In the genomic region with DNA sequence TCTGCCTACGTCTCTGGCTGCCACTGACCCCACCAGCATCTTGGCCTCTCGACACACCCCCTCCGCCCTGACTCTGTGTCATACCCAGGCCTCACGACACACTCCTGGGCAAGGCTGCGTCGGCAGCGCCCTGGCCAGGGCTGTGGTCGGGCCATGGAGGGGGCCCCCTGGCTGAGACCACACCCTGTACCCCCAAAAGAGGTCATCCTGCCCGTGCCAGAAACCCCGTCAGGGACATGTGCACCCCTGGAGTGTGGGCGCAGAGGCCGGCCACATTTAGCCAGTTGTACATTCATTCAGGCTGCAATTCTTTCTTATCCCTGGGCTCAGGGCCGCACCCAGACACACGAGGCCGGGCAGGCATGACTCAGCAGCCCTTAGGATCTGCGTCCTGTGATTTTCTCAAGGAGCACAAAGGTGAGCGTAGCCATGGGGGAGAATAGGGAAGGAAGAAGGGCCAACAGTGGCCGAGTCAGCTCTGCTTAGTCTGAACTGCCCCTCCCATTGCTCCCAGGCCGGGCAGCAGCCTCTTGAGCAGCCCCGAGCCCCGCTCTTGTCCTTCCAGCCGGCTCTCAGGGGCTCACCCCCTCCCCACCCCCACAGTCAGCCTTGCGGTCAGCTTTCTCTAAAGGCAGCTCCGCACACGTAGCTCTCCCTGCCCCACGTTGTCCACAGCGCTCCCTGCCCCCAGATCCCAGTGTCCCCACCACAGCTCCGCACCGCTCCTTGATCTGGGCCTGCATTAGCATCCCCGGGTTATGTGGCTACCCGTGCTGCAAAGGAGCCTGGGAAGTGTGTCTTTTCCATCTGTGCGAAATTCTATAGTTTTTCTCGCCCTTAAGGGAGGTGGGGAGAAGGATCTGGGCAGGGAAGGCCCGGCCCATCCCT, we compare ENCODE assay signal across 2 cellular contexts.
TF ChIP-seq lines count a peak whose summit lies in the region.

No MANE protein-coding gene starts in this region.

TF ChIP-seq in GM23338, 12 proteins besides CTCF, POLR2A, EP300 and RAD21 (continued from another document and continues in another):
- TF ChIP-seq, protein P1, sequence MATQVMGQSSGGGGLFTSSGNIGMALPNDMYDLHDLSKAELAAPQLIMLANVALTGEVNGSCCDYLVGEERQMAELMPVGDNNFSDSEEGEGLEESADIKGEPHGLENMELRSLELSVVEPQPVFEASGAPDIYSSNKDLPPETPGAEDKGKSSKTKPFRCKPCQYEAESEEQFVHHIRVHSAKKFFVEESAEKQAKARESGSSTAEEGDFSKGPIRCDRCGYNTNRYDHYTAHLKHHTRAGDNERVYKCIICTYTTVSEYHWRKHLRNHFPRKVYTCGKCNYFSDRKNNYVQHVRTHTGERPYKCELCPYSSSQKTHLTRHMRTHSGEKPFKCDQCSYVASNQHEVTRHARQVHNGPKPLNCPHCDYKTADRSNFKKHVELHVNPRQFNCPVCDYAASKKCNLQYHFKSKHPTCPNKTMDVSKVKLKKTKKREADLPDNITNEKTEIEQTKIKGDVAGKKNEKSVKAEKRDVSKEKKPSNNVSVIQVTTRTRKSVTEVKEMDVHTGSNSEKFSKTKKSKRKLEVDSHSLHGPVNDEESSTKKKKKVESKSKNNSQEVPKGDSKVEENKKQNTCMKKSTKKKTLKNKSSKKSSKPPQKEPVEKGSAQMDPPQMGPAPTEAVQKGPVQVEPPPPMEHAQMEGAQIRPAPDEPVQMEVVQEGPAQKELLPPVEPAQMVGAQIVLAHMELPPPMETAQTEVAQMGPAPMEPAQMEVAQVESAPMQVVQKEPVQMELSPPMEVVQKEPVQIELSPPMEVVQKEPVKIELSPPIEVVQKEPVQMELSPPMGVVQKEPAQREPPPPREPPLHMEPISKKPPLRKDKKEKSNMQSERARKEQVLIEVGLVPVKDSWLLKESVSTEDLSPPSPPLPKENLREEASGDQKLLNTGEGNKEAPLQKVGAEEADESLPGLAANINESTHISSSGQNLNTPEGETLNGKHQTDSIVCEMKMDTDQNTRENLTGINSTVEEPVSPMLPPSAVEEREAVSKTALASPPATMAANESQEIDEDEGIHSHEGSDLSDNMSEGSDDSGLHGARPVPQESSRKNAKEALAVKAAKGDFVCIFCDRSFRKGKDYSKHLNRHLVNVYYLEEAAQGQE (IDR thresholded peaks at IDR 0.05; ENCODE audit: unreplicated experiment), result no peak
- TF ChIP-seq EZH2phosphoT487 (IDR thresholded peaks at IDR 0.05; ENCODE audit: unreplicated experiment), result no peak
- no peak for TF ChIP-seq EZH2 (IDR thresholded peaks at IDR 0.05; ENCODE audit: low read depth, unreplicated experiment)
- no peak for TF ChIP-seq CREB1 (CRISPR knock-in tag; IDR thresholded peaks at IDR 0.05; ENCODE audit: low read depth)
- TF ChIP-seq, protein P2, sequence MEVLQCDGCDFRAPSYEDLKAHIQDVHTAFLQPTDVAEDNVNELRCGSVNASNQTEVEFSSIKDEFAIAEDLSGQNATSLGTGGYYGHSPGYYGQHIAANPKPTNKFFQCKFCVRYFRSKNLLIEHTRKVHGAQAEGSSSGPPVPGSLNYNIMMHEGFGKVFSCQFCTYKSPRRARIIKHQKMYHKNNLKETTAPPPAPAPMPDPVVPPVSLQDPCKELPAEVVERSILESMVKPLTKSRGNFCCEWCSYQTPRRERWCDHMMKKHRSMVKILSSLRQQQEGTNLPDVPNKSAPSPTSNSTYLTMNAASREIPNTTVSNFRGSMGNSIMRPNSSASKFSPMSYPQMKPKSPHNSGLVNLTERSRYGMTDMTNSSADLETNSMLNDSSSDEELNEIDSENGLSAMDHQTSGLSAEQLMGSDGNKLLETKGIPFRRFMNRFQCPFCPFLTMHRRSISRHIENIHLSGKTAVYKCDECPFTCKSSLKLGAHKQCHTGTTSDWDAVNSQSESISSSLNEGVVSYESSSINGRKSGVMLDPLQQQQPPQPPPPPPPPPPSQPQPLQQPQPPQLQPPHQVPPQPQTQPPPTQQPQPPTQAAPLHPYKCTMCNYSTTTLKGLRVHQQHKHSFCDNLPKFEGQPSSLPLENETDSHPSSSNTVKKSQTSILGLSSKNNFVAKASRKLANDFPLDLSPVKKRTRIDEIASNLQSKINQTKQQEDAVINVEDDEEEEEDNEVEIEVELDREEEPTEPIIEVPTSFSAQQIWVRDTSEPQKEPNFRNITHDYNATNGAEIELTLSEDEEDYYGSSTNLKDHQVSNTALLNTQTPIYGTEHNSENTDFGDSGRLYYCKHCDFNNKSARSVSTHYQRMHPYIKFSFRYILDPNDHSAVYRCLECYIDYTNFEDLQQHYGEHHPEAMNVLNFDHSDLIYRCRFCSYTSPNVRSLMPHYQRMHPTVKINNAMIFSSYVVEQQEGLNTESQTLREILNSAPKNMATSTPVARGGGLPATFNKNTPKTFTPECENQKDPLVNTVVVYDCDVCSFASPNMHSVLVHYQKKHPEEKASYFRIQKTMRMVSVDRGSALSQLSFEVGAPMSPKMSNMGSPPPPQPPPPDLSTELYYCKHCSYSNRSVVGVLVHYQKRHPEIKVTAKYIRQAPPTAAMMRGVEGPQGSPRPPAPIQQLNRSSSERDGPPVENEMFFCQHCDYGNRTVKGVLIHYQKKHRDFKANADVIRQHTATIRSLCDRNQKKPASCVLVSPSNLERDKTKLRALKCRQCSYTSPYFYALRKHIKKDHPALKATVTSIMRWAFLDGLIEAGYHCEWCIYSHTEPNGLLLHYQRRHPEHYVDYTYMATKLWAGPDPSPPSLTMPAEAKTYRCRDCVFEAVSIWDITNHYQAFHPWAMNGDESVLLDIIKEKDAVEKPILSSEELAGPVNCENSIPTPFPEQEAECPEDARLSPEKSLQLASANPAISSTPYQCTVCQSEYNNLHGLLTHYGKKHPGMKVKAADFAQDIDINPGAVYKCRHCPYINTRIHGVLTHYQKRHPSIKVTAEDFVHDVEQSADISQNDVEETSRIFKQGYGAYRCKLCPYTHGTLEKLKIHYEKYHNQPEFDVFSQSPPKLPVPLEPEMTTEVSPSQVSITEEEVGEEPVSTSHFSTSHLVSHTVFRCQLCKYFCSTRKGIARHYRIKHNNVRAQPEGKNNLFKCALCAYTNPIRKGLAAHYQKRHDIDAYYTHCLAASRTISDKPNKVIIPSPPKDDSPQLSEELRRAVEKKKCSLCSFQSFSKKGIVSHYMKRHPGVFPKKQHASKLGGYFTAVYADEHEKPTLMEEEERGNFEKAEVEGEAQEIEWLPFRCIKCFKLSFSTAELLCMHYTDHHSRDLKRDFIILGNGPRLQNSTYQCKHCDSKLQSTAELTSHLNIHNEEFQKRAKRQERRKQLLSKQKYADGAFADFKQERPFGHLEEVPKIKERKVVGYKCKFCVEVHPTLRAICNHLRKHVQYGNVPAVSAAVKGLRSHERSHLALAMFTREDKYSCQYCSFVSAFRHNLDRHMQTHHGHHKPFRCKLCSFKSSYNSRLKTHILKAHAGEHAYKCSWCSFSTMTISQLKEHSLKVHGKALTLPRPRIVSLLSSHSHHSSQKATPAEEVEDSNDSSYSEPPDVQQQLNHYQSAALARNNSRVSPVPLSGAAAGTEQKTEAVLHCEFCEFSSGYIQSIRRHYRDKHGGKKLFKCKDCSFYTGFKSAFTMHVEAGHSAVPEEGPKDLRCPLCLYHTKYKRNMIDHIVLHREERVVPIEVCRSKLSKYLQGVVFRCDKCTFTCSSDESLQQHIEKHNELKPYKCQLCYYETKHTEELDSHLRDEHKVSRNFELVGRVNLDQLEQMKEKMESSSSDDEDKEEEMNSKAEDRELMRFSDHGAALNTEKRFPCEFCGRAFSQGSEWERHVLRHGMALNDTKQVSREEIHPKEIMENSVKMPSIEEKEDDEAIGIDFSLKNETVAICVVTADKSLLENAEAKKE (CRISPR knock-in tag; IDR thresholded peaks at IDR 0.05), result no peak
- no peak for TF ChIP-seq JUNB (IDR thresholded peaks at IDR 0.05; ENCODE audit: unreplicated experiment)

TF ChIP-seq in SK-N-SH treated with all-trans-retinoic acid at 6 μM for 48 hours, 23 proteins besides CTCF, POLR2A, EP300 and RAD21 (continued from another document):
- TF ChIP-seq, protein P3, sequence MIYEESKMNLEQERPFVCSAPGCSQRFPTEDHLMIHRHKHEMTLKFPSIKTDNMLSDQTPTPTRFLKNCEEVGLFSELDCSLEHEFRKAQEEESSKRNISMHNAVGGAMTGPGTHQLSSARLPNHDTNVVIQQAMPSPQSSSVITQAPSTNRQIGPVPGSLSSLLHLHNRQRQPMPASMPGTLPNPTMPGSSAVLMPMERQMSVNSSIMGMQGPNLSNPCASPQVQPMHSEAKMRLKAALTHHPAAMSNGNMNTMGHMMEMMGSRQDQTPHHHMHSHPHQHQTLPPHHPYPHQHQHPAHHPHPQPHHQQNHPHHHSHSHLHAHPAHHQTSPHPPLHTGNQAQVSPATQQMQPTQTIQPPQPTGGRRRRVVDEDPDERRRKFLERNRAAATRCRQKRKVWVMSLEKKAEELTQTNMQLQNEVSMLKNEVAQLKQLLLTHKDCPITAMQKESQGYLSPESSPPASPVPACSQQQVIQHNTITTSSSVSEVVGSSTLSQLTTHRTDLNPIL (CRISPR knock-in tag; IDR thresholded peaks at IDR 0.05; ENCODE audit: low read depth), result no peak
- no peak for TF ChIP-seq TCF4 (CRISPR knock-in tag; IDR thresholded peaks at IDR 0.05; ENCODE audit: borderline replicate concordance)
- TF ChIP-seq RARB (CRISPR knock-in tag; IDR thresholded peaks at IDR 0.05), result no peak
- TF ChIP-seq, protein P4, sequence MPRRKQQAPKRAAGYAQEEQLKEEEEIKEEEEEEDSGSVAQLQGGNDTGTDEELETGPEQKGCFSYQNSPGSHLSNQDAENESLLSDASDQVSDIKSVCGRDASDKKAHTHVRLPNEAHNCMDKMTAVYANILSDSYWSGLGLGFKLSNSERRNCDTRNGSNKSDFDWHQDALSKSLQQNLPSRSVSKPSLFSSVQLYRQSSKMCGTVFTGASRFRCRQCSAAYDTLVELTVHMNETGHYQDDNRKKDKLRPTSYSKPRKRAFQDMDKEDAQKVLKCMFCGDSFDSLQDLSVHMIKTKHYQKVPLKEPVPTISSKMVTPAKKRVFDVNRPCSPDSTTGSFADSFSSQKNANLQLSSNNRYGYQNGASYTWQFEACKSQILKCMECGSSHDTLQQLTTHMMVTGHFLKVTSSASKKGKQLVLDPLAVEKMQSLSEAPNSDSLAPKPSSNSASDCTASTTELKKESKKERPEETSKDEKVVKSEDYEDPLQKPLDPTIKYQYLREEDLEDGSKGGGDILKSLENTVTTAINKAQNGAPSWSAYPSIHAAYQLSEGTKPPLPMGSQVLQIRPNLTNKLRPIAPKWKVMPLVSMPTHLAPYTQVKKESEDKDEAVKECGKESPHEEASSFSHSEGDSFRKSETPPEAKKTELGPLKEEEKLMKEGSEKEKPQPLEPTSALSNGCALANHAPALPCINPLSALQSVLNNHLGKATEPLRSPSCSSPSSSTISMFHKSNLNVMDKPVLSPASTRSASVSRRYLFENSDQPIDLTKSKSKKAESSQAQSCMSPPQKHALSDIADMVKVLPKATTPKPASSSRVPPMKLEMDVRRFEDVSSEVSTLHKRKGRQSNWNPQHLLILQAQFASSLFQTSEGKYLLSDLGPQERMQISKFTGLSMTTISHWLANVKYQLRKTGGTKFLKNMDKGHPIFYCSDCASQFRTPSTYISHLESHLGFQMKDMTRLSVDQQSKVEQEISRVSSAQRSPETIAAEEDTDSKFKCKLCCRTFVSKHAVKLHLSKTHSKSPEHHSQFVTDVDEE (CRISPR knock-in tag; IDR thresholded peaks at IDR 0.05), result no peak
- TF ChIP-seq, protein P5, sequence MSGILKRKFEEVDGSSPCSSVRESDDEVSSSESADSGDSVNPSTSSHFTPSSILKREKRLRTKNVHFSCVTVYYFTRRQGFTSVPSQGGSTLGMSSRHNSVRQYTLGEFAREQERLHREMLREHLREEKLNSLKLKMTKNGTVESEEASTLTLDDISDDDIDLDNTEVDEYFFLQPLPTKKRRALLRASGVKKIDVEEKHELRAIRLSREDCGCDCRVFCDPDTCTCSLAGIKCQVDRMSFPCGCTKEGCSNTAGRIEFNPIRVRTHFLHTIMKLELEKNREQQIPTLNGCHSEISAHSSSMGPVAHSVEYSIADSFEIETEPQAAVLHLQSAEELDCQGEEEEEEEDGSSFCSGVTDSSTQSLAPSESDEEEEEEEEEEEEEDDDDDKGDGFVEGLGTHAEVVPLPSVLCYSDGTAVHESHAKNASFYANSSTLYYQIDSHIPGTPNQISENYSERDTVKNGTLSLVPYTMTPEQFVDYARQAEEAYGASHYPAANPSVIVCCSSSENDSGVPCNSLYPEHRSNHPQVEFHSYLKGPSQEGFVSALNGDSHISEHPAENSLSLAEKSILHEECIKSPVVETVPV (CRISPR knock-in tag; IDR thresholded peaks at IDR 0.05), result no peak
- TF ChIP-seq SNAI2 (CRISPR knock-in tag; IDR thresholded peaks at IDR 0.05), result no peak
- TF ChIP-seq GLIS3 (CRISPR knock-in tag; IDR thresholded peaks at IDR 0.05), result no peak
- TF ChIP-seq ISL1 (CRISPR knock-in tag; IDR thresholded peaks at IDR 0.05), result no peak
